24 cellular contexts compared by ENCODE assay signal in the genomic region with DNA sequence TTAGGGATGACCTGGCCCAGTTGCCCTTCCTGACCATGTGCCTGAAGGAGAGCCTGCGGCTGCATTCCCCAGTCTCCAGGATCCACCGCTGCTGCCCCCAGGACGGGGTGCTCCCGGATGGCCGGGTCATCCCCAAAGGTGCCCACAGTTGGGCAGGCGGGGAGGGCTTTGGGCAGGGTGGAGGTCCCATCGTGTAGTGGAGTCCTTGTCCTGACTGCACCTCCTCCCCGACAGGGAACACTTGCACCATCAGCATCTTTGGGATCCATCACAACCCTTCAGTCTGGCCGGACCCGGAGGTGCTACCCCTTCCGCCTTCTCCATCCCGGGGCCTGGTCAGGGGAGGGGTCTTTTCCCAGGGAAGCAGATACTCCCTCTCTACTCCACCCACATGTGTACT. TPM values are rescaled to one million over a fixed set of nuclear protein-coding genes. Genes with fewer than 3 reads are reported as not detected.
A peak's percentile ranks its signal among the peaks of the same experiment; 100 is the strongest.
DNase-seq lines count a peak whose midpoint lies in the region; ATAC-seq, FAIRE-seq and TF ChIP-seq lines count a peak whose summit lies in the region.
"Had no signal": no experiment of that assay in that cellular context is flagged by ENCODE, and none has a peak within 500 bp of the region (broad histone marks: within the 10 kb centered on the region; RNA-seq: fewer than 3 reads in every experiment).

No MANE protein-coding gene starts in this region.

- CTCF ChIA-PET in activated CD8-positive, alpha-beta memory T cell treated with anti-CD3 and anti-CD28 coated beads, Interleukin-2, amount 10 ng/mL, durations not matched to agents 7 days and 5 days (lab: Charles Lee) = no interaction called here

- H3K27ac Mint-ChIP-seq in activated CD8-positive, alpha-beta memory T cell treated with anti-CD3 and anti-CD28 coated beads, Interleukin-2, amount 10 ng/mL, durations not matched to agents 7 days and 5 days = no peak overlapping the region
- H3K27ac Mint-ChIP-seq: CD4-positive, alpha-beta T cell; HFFc6 had no signal

- H3K4me3 ChIP-seq in coronary artery (no peak overlapping the region), lung (no peak overlapping the region), sigmoid colon (no peak overlapping the region)
- H3K4me3 ChIP-seq: A549 had no signal

- intact Hi-C loops in sigmoid colon (cut with DNase I) = no loop called here

- H3K4me3 Mint-ChIP-seq in activated CD8-positive, alpha-beta memory T cell treated with anti-CD3 and anti-CD28 coated beads, Interleukin-2, amount 10 ng/mL, durations not matched to agents 7 days and 5 days = no peak overlapping the region
- H3K4me3 Mint-ChIP-seq: CD4-positive, alpha-beta T cell; HFFc6 had no signal

- WGBS in lung, 2 donors = 78 to 81% methylated on average over 12 of the region's 12 CpGs
- 86 to 87% methylated on average over 11 to 12 of the region's 12 CpGs for WGBS in sigmoid colon, 2 donors

- peaks cover 30% of the 10 kb centered on the region for H3K27me3 Mint-ChIP-seq in activated CD8-positive, alpha-beta memory T cell treated with anti-CD3 and anti-CD28 coated beads, Interleukin-2, amount 10 ng/mL, durations not matched to agents 7 days and 5 days

- no peaks in the 10 kb centered on the region for H3K36me3 Mint-ChIP-seq in activated CD8-positive, alpha-beta memory T cell treated with anti-CD3 and anti-CD28 coated beads, Interleukin-2, amount 10 ng/mL, durations not matched to agents 7 days and 5 days

- H3K9me3 Mint-ChIP-seq in activated CD8-positive, alpha-beta memory T cell treated with anti-CD3 and anti-CD28 coated beads, Interleukin-2, amount 10 ng/mL, durations not matched to agents 7 days and 5 days (ENCODE audit: low read depth) = no peaks in the 10 kb centered on the region
- H3K9me3 Mint-ChIP-seq: CD4-positive, alpha-beta T cell; HFFc6 had no signal

- H3K27ac ChIP-seq in coronary artery = no peak overlapping the region
- no peak overlapping the region for H3K27ac ChIP-seq in lung (ENCODE audit: low read depth in 1 of 2, low read length in 1 of 2)
- H3K27ac ChIP-seq in sigmoid colon = no peak overlapping the region
- H3K27ac ChIP-seq: 22Rv1, A549, C4-2B had no signal

- H3K4me1 ChIP-seq in lung (ENCODE audit: control insufficient read depth in 2 of 2, insufficient read depth in 2 of 2, low read length in 2 of 2) = peaks cover 0 to 2% of the 10 kb centered on the region in 2 donors
- peaks cover 0 to 6% (median 2%) of the 10 kb centered on the region in 4 donors for H3K4me1 ChIP-seq in sigmoid colon
- H3K4me1 ChIP-seq: A549, Caco-2 had no signal

- no peak for FAIRE-seq in frontal cortex (lab: Jason Lieb, UNC)
- FAIRE-seq: A549, D721Med, G401.6, GM12892, GM18507, HepG2 had no signal

- H3K4me1 Mint-ChIP-seq in activated CD8-positive, alpha-beta memory T cell treated with anti-CD3 and anti-CD28 coated beads, Interleukin-2, amount 10 ng/mL, durations not matched to agents 7 days and 5 days = peaks cover 3% of the 10 kb centered on the region

- TF ChIP-seq CTCF in coronary artery (IDR thresholded peaks at IDR 0.05) (no peak), lung (IDR thresholded peaks at IDR 0.05; ENCODE audit: control extremely low read depth, extremely low read depth) (no peak), sigmoid colon (IDR thresholded peaks at IDR 0.05) (no peak)

- H3K36me3 ChIP-seq in lung (ENCODE audit: control insufficient read depth in 2 of 2, insufficient read depth in 2 of 2, low read length in 2 of 2) (no peaks in the 10 kb centered on the region), sigmoid colon (no peaks in the 10 kb centered on the region)

- H3K27me3 ChIP-seq in lung (ENCODE audit: control insufficient read depth, insufficient read depth) (no peaks in the 10 kb centered on the region), sigmoid colon (peaks cover 0 to 39% (median 19%) of the 10 kb centered on the region in 3 donors)

- no peak for ATAC-seq in activated CD8-positive, alpha-beta memory T cell treated with anti-CD3 and anti-CD28 coated beads, Interleukin-2, amount 10 ng/mL, durations not matched to agents 7 days and 5 days
- no peak for ATAC-seq in lung (ENCODE audit: insufficient read depth, low FRiP score)
- ATAC-seq: HCT116 had no signal

- TF ChIP-seq POLR2A in sigmoid colon (IDR thresholded peaks at IDR 0.05) = no peak

- no peak for TF ChIP-seq EP300 in sigmoid colon (IDR thresholded peaks at IDR 0.05)

- no peaks in the 10 kb centered on the region for H3K9me3 ChIP-seq in lung (ENCODE audit: control insufficient read depth in 2 of 2, insufficient read depth in 1 of 2, low read length in 1 of 2)
- no peaks in the 10 kb centered on the region for H3K9me3 ChIP-seq in sigmoid colon
- H3K9me3 ChIP-seq: A549, Caco-2 had no signal

- peak; percentile 42 for DNase-seq in activated CD8-positive, alpha-beta memory T cell treated with anti-CD3 and anti-CD28 coated beads for 24 hours
- DNase-seq in activated CD8-positive, alpha-beta memory T cell treated with anti-CD3 and anti-CD28 coated beads, Interleukin-2, amount 10 ng/mL, durations not matched to agents 7 days and 5 days = no peak
- DNase-seq in coronary artery (ENCODE audit: low spot score) = peak; percentile 50
- peak; percentile 25 for DNase-seq in lung (ENCODE audit: low spot score)
- DNase-seq in sigmoid colon = peak; percentile 58
- no peak for DNase-seq in NCI-H1105 (lab: John Stamatoyannopoulos, UW)
- DNase-seq in frontal cortex (ENCODE audit: low spot score in 2 of 2) = no peak
- no peak for DNase-seq in SW480 (ENCODE audit: low spot score)
- DNase-seq: AML-193, Caco-2, GOT3, H7, HFFc6 had no signal

RNA-seq across cellular contexts. Expression of a gene that starts 31.7 kb away (rescaled TPM):
- not detected for total RNA-seq in activated CD8-positive, alpha-beta memory T cell treated with anti-CD3 and anti-CD28 coated beads, Interleukin-2, amount 10 ng/mL, durations not matched to agents 7 days and 5 days
- not detected for total RNA-seq in lung
- polyA plus RNA-seq in lung = not detected
- not detected for total RNA-seq in sigmoid colon
- not detected for polyA plus RNA-seq in sigmoid colon
- total RNA-seq in frontal cortex = not detected
- total RNA-seq: Caco-2; CD4-positive, alpha-beta T cell; H7; HepG2; HFFc6 had no signal
- polyA plus RNA-seq: A549, BJ, HepG2 had no signal

RNA-seq across cellular contexts. Expression of a gene that starts 57.4 kb away (rescaled TPM):
- total RNA-seq in activated CD8-positive, alpha-beta memory T cell treated with anti-CD3 and anti-CD28 coated beads, Interleukin-2, amount 10 ng/mL, durations not matched to agents 7 days and 5 days = under 1 TPM in 1 of 2 experiments, not detected in 1; 0.26 TPM
- total RNA-seq in lung = 1 to 10 TPM; 1.1 to 1.7 TPM
- 1 to 10 TPM in 1 of 2 donors, under 1 TPM in 1; 0.20 to 1.4 TPM for polyA plus RNA-seq in lung
- total RNA-seq in sigmoid colon = not detected
- 1 to 10 TPM in 1 of 3 donors, under 1 TPM in 2; under 0.01 to 2.4 (median 0.46) TPM for polyA plus RNA-seq in sigmoid colon
- total RNA-seq in frontal cortex = not detected
- total RNA-seq: CD4-positive, alpha-beta T cell; H7; HFFc6 had no signal
- polyA plus RNA-seq: BJ had no signal

Comparison
In these comparisons a context has a peak if more than half of its experiments do, and no peak if none do; other contexts are left out.
1. DNase-seq: peak in activated CD8-positive, alpha-beta memory T cell treated with anti-CD3 and anti-CD28 coated beads for 24 hours (single experiment), coronary artery (single experiment), lung (single experiment) and sigmoid colon (single experiment); none in activated CD8-positive, alpha-beta memory T cell treated with anti-CD3 and anti-CD28 coated beads, Interleukin-2, amount 10 ng/mL, durations not matched to agents 7 days and 5 days (single experiment), NCI-H1105 (single experiment), frontal cortex (0 of 2) and SW480 (single experiment).